Comparison of ENCODE assay signal across 13 cellular contexts in the genomic region with DNA sequence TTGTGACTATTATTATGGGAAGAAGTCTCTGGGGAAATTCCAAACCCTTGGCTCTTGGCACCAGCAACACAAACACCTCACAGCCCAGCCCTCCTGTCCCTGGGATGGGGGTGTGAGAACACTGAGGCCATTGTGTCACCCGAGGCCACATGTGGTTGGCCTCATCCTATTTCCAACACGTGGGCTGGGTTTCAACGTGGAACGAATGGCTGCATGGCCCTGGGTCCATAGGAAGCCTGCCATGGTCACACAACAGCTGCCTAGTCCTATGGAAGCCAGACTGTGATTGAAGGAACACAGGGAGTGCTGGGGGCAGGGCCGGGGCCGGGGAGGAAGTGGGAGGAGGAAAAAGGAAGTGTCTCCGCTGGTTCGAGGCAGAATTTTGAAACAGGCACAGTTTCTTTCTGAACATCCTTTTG. TPM values are rescaled to one million over a fixed set of nuclear protein-coding genes. Genes with fewer than 3 reads are reported as not detected.
DNase-seq lines count a peak whose midpoint lies in the region; ATAC-seq and TF ChIP-seq lines count a peak whose summit lies in the region.
"Had no signal": no experiment of that assay in that cellular context is flagged by ENCODE, and none has a peak within 500 bp of the region (broad histone marks: within the 10 kb centered on the region; RNA-seq: fewer than 3 reads in every experiment).

No MANE protein-coding gene starts in this region.

- intact Hi-C loops in sigmoid colon (cut with DNase I) (no loop called here), vagina (cut with DNase I) (no loop called here)

- no peak overlapping the region for H3K9ac ChIP-seq in GM23248

- in situ Hi-C loops in GM23248 (cut with MboI), result no loop called here

- H3K27ac ChIP-seq in sigmoid colon (no peak overlapping the region), GM23248 (no peak overlapping the region), vagina (no peak overlapping the region)
- H3K27ac ChIP-seq: WERI-Rb-1 had no signal

- H3K79me2 ChIP-seq in GM23248 (ENCODE audit: insufficient read depth), result no peaks in the 10 kb centered on the region

- no peaks in the 10 kb centered on the region for H3F3A ChIP-seq in GM23248 (ENCODE audit: insufficient read depth)

- H3K4me2 ChIP-seq in GM23248 (ENCODE audit: unreplicated experiment), result no peak overlapping the region

- H3K36me3 ChIP-seq in sigmoid colon (no peaks in the 10 kb centered on the region), GM23248 (ENCODE audit: low read depth) (no peaks in the 10 kb centered on the region), vagina (no peaks in the 10 kb centered on the region)
- H3K36me3 ChIP-seq: HAP-1, WERI-Rb-1 had no signal

- H3K9me3 ChIP-seq in sigmoid colon, result no peaks in the 10 kb centered on the region
- no peaks in the 10 kb centered on the region for H3K9me3 ChIP-seq in GM23248 (ENCODE audit: low read depth)
- no peaks in the 10 kb centered on the region for H3K9me3 ChIP-seq in vagina
- H3K9me3 ChIP-seq: HAP-1 had no signal

- no peak for ATAC-seq in GM21619 (IDR thresholded peaks at IDR 0.05; ENCODE audit: unreplicated experiment)

- peak in 2 of 3 donors; percentile 4 to 15 for DNase-seq in stimulated activated CD4-positive, alpha-beta T cell treated with anti-CD3 and anti-CD28 coated beads, TNF-alpha, amount 100 ng/mL, for 48 hours (ENCODE audit: low read depth in 3 of 3)
- no peak for DNase-seq in stimulated activated CD4-positive, alpha-beta T cell treated with anti-CD3 and anti-CD28 coated beads, Interleukin-2, amount 100 ng/mL, for 48 hours
- DNase-seq in SKM-1 (lab: John Stamatoyannopoulos, UW; ENCODE audit: unreplicated experiment), result peak; percentile 21
- DNase-seq in left kidney (ENCODE audit: low read depth, low spot score), result peak; percentile 23
- DNase-seq in sigmoid colon, result no peak
- no peak for DNase-seq in GM23248
- no peak for DNase-seq in vagina (ENCODE audit: extremely low spot score in 2 of 2)
- DNase-seq: CD4-positive, CD25-positive, alpha-beta regulatory T cell; NCI-H2227 treated with DMSO at 0.1 percent for 48 hours; stimulated activated CD4-positive, alpha-beta T cell treated with anti-CD3 and anti-CD28 coated beads, Interleukin-4, amount 100 ng/mL, for 1 hour; WERI-Rb-1 had no signal

- H2AFZ ChIP-seq in GM23248, result no peak overlapping the region

- no peak for TF ChIP-seq POLR2A in sigmoid colon (IDR thresholded peaks at IDR 0.05)
- TF ChIP-seq POLR2A in vagina (IDR thresholded peaks at IDR 0.05), result no peak

- WGBS in sigmoid colon, 2 donors, result 44 to 59% methylated on average over 8 of the region's 8 CpGs
- 36 to 53% methylated on average over 3 to 8 of the region's 8 CpGs for WGBS in GM23248 (ENCODE audit: low coverage in 1 of 2, low lambda C conversion rate in 2 of 2, missing lambda C conversion rate in 2 of 2), 2 experiments

- H4K20me1 ChIP-seq in GM23248 (ENCODE audit: insufficient read depth), result no peaks in the 10 kb centered on the region

- no peaks in the 10 kb centered on the region for H3K9me2 ChIP-seq in GM23248 (ENCODE audit: insufficient read depth)

- H3K4me3 ChIP-seq in sigmoid colon, result no peak overlapping the region
- H3K4me3 ChIP-seq in GM23248, result no peak overlapping the region
- no peak overlapping the region for H3K4me3 ChIP-seq in vagina
- H3K4me3 ChIP-seq: HAP-1 had no signal

- no peaks in the 10 kb centered on the region for H3K27me3 ChIP-seq in sigmoid colon
- no peaks in the 10 kb centered on the region for H3K27me3 ChIP-seq in GM23248 (replicated peaks; ENCODE audit: insufficient read depth)
- no peaks in the 10 kb centered on the region for H3K27me3 ChIP-seq in vagina

- TF ChIP-seq CTCF in sigmoid colon (IDR thresholded peaks at IDR 0.05) (no peak), vagina (IDR thresholded peaks at IDR 0.05) (no peak)

- H3K4me1 ChIP-seq in sigmoid colon (no peaks in the 10 kb centered on the region), GM23248 (ENCODE audit: insufficient read depth) (no peaks in the 10 kb centered on the region), vagina (no peaks in the 10 kb centered on the region)
- H3K4me1 ChIP-seq: HAP-1 had no signal

- no peak for TF ChIP-seq EP300 in sigmoid colon (IDR thresholded peaks at IDR 0.05)

RNA-seq across cellular contexts. Expression of a gene that starts 10.0 kb away (rescaled TPM):
- total RNA-seq in sigmoid colon (1 to 10 TPM in 1 of 4 donors, under 1 TPM in 3; 0.66 to 1.1 (median 0.83) TPM), vagina (1.2 TPM)
- polyA plus RNA-seq in sigmoid colon (under 1 TPM; under 0.01 to 0.96 (median 0.69) TPM), GM23248 (2016; fragmentation: Nextera tagmentation; extraction: Ambion mirVana) (0.29 and 0.71 TPM in 2 replicates)
- total RNA-seq in GM23248 (2014; rRNA removed; shearing (Covaris generic)), result 0.89 and 0.97 TPM in 2 replicates
- polyA plus RNA-seq: CD4-positive, CD25-positive, alpha-beta regulatory T cell had no signal

Comparison
In these comparisons a context has a peak if more than half of its experiments do, and no peak if none do; other contexts are left out.
1. DNase-seq: peak in stimulated activated CD4-positive, alpha-beta T cell treated with anti-CD3 and anti-CD28 coated beads, TNF-alpha, amount 100 ng/mL, for 48 hours (2 of 3), SKM-1 (single experiment) and left kidney (single experiment); none in stimulated activated CD4-positive, alpha-beta T cell treated with anti-CD3 and anti-CD28 coated beads, Interleukin-2, amount 100 ng/mL, for 48 hours (0 of 2), sigmoid colon (single experiment), GM23248 (single experiment) and vagina (0 of 2).